ENCODE assay signal across 1 cellular context in the genomic region with DNA sequence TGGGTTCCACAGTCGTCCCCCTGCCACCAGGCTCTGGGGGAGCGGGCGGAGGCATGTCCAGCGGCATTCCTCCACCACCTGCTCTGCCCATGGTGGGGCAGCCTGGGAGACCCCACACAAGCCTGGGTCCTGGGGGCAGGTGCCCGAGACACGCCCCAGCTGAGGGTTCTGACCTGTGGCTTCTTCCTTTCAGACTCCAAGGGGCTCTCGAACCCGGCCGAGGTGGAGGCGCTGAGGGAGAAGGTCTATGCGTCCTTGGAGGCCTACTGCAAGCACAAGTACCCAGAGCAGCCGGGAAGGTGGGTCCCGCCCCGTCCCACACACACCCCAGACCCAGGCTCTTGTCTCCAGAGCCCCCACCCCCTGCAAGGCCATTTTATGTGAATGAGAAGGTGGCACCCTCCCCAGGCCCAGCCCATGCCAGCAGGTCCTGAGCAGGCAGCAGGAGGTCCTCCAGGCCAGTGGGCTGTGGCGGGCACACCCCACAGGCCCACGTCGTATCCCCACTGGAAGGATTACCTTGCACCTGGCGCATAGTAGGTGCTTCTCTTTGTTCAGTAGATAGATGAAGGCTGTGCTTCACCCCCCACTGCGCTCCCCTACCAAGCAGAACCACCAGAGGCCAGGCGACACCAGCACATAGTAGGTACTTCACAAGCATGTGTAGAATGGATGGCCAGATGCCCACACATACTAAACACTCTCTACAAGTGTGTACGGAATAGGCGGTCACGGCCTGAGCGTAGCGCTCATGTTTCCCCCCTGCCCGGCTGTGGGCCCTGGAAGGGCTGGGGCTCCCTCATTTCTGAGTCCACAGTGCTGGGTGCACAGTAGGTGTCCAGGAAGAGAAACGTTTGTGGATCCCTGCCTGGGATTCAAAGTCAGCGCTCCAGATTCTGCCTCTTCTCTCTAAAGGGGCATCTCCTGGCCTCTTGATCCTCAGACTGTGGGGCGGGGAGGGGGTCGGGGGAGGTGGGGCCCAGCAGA.
TF ChIP-seq lines count a peak whose summit lies in the region.

No MANE protein-coding gene starts in this region.

TF ChIP-seq in liver, 16 proteins besides CTCF, POLR2A, EP300 and RAD21 (continued from another document):
- TF ChIP-seq, protein P1, sequence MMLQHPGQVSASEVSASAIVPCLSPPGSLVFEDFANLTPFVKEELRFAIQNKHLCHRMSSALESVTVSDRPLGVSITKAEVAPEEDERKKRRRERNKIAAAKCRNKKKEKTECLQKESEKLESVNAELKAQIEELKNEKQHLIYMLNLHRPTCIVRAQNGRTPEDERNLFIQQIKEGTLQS (IDR thresholded peaks at IDR 0.05) = no peak
- TF ChIP-seq RXRA (IDR thresholded peaks at IDR 0.05) (no peak), YY1 (IDR thresholded peaks at IDR 0.05) (no peak), JUND (IDR thresholded peaks at IDR 0.05) (no peak), FOXA1 (IDR thresholded peaks at IDR 0.05) (no peak), EGR1 (IDR thresholded peaks at IDR 0.05; ENCODE audit: low read depth in 2 of 2) (no peak), ZBTB33 (IDR thresholded peaks at IDR 0.05) (no peak), FOXA2 (IDR thresholded peaks at IDR 0.05) (no peak)
- TF ChIP-seq, protein P2, sequence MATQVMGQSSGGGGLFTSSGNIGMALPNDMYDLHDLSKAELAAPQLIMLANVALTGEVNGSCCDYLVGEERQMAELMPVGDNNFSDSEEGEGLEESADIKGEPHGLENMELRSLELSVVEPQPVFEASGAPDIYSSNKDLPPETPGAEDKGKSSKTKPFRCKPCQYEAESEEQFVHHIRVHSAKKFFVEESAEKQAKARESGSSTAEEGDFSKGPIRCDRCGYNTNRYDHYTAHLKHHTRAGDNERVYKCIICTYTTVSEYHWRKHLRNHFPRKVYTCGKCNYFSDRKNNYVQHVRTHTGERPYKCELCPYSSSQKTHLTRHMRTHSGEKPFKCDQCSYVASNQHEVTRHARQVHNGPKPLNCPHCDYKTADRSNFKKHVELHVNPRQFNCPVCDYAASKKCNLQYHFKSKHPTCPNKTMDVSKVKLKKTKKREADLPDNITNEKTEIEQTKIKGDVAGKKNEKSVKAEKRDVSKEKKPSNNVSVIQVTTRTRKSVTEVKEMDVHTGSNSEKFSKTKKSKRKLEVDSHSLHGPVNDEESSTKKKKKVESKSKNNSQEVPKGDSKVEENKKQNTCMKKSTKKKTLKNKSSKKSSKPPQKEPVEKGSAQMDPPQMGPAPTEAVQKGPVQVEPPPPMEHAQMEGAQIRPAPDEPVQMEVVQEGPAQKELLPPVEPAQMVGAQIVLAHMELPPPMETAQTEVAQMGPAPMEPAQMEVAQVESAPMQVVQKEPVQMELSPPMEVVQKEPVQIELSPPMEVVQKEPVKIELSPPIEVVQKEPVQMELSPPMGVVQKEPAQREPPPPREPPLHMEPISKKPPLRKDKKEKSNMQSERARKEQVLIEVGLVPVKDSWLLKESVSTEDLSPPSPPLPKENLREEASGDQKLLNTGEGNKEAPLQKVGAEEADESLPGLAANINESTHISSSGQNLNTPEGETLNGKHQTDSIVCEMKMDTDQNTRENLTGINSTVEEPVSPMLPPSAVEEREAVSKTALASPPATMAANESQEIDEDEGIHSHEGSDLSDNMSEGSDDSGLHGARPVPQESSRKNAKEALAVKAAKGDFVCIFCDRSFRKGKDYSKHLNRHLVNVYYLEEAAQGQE (IDR thresholded peaks at IDR 0.05) = no peak
